In genomic region chr11:35893796-35894475, GRCh38 we compare ENCODE assay signal across 14 cellular contexts. TPM values are rescaled to one million over a fixed set of nuclear protein-coding genes. Genes with fewer than 3 reads are reported as not detected.
DNase-seq lines count a peak whose midpoint lies in the region; ATAC-seq, FAIRE-seq and TF ChIP-seq lines count a peak whose summit lies in the region.
"Had no signal": no experiment of that assay in that cellular context is flagged by ENCODE, and none has a peak within 500 bp of the region (broad histone marks: within the 10 kb centered on the region; RNA-seq: fewer than 3 reads in every experiment).

No MANE protein-coding gene starts in this region.

- TF ChIP-seq CTCF in BJ (IDR thresholded peaks at IDR 0.05; ENCODE audit: insufficient read depth, low read depth, low read length) (no peak), body of pancreas (IDR thresholded peaks at IDR 0.05) (no peak)

- peaks cover 21% of the 10 kb centered on the region for H3K27me3 ChIP-seq in BJ (ENCODE audit: control insufficient read depth, insufficient read depth, low read length)
- H3K27me3 ChIP-seq in body of pancreas: no peaks in the 10 kb centered on the region

- peaks cover 7% of the 10 kb centered on the region for H3K4me1 ChIP-seq in body of pancreas
- H3K4me1 ChIP-seq: heart right ventricle, lower lobe of right lung had no signal

- H3K27ac ChIP-seq in body of pancreas: no peak overlapping the region
- H3K27ac ChIP-seq: heart right ventricle, lower lobe of right lung, WERI-Rb-1 had no signal

- POLR2A ChIA-PET in BJ (lab: Charles Lee): no interaction called here

- FAIRE-seq in RCC 7860 (lab: Jason Lieb, UNC): no peak

- peak; percentile 4 for DNase-seq in BJ (ENCODE audit: low read depth)
- DNase-seq in LHCN-M2 (ENCODE audit: low read depth): peak; percentile 96
- DNase-seq in body of pancreas: peak in 3 of 4 donors; percentile 20 to 55 (median 37)
- peak; percentile 48 for DNase-seq in left lobe of liver (ENCODE audit: low spot score)
- no peak for DNase-seq in RCC 7860 (ENCODE audit: low spot score)
- DNase-seq: GF-D8, heart right ventricle, Karpas-422, lower lobe of right lung, NCI-H446, WERI-Rb-1 had no signal

- ATAC-seq in body of pancreas (no peak), left lobe of liver (peak; percentile 78), GM18520 (IDR thresholded peaks at IDR 0.05; ENCODE audit: unreplicated experiment) (no peak), GM19023 (IDR thresholded peaks at IDR 0.05; ENCODE audit: unreplicated experiment) (no peak), GM21360 (IDR thresholded peaks at IDR 0.05; ENCODE audit: unreplicated experiment) (no peak)
- ATAC-seq: heart right ventricle, lower lobe of right lung had no signal

- intact Hi-C loops in body of pancreas (cut with DNase I): no loop called here

- CTCF ChIA-PET in BJ (lab: Yijun Ruan, JAX): no interaction called here

- WGBS in body of pancreas, 2 donors: 24 to 31% methylated on average over 8 of the region's 8 CpGs

- TF ChIP-seq POLR2A in body of pancreas (IDR thresholded peaks at IDR 0.05): no peak

- H3K9me3 ChIP-seq in body of pancreas: no peaks in the 10 kb centered on the region
- H3K9me3 ChIP-seq: lower lobe of right lung had no signal

- no peaks in the 10 kb centered on the region for H3K36me3 ChIP-seq in BJ (ENCODE audit: control insufficient read depth, insufficient read depth, low read length)
- H3K36me3 ChIP-seq in body of pancreas (replicated peaks in 1 of 2; ENCODE audit: insufficient read depth in 1 of 2, low read depth in 2 of 2): no peaks in the 10 kb centered on the region
- H3K36me3 ChIP-seq: heart right ventricle, lower lobe of right lung, WERI-Rb-1 had no signal

- H3K4me3 ChIP-seq in BJ (ENCODE audit: low read depth, low read length): no peak overlapping the region
- no peak overlapping the region for H3K4me3 ChIP-seq in body of pancreas
- H3K4me3 ChIP-seq: heart right ventricle, lower lobe of right lung had no signal

RNA-seq across cellular contexts. Expression of gene LDLRAD3, which starts 49.9 kb away (rescaled TPM):
- polyA plus RNA-seq in BJ (2011; rRNA removed): 3.5 and 4.0 TPM in 2 replicates
- 6.3 and 13.4 TPM in 2 replicates for polyA minus RNA-seq in BJ (2011; rRNA and poly(A)+ RNA removed)
- total RNA-seq in LHCN-M2 (2014; rRNA removed) (30.8 and 44.3 TPM in 2 replicates), body of pancreas (1 to 10 TPM; 5.7 to 7.9 TPM), left lobe of liver (0.98 TPM)
- 9.1 TPM for polyA plus RNA-seq in LHCN-M2 (2012)
